8 cellular contexts compared by ENCODE assay signal in the genomic region with DNA sequence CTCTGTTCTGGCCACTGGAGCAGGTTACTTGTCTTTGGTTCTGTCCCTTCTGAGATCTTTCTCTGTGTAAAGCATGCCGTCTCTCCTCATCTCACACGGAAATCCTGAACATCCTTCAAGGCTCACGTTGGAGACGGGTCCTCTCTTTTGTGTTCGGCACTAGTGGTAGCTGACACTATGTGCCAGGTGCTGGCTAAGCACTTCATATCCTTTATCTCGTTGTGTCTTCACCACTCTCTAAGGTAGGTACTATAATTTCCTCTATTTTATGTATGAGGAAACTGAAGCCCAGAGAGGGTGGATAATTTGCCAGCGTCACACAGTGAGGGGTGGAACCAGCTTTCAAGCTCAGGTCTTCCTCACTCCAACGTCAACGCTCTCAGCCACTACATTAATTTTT. TPM values are rescaled to one million over a fixed set of nuclear protein-coding genes. Genes with fewer than 3 reads are reported as not detected.
DNase-seq lines count a peak whose midpoint lies in the region; ATAC-seq and TF ChIP-seq lines count a peak whose summit lies in the region.

No MANE protein-coding gene starts in this region.

- no peak for DNase-seq in GM06990 (ENCODE audit: extremely low read depth, insufficient read length)
- peak; percentile 13 for DNase-seq in NCI-H69 (lab: John Stamatoyannopoulos, UW)
- no peak for DNase-seq in osteocyte (ENCODE audit: extremely low spot score, unreplicated experiment)
- DNase-seq in HT-29 (ENCODE audit: low spot score), result no peak
- DNase-seq in glomerular visceral epithelial cell (ENCODE audit: extremely low spot score), result no peak

- H3K36me3 Mint-ChIP-seq in dendritic cell treated with granulocyte-macrophage colony-stimulating factor and Interleukin-4, amounts not matched to agents 40 ng/mL and 50 ng/mL, for 4 days (ENCODE audit: low read depth), result peaks cover 35% of the 10 kb centered on the region
- H3K36me3 Mint-ChIP-seq in osteocyte (ENCODE audit: unreplicated experiment), result peaks cover 13% of the 10 kb centered on the region

- TF ChIP-seq CTCF in GM06990 (IDR thresholded peaks at IDR 0.05; ENCODE audit: insufficient read depth, low read length, poor library complexity, severe bottlenecking) (no peak), osteocyte (IDR thresholded peaks at IDR 0.05) (no peak)

- H3K36me3 ChIP-seq in GM06990 (ENCODE audit: control insufficient read depth, insufficient read depth, low read length), result no peaks in the 10 kb centered on the region

- intact Hi-C loops in dendritic cell treated with granulocyte-macrophage colony-stimulating factor and Interleukin-4, amounts not matched to agents 40 ng/mL and 50 ng/mL, for 4 days (cut with micrococcal nuclease), result loop anchor here (5.0 kb wide), 1 partner anchor 136 kb away; no protein-coding TSS in a partner anchor

- H3K27me3 Mint-ChIP-seq in dendritic cell treated with granulocyte-macrophage colony-stimulating factor and Interleukin-4, amounts not matched to agents 40 ng/mL and 50 ng/mL, for 4 days, result no peaks in the 10 kb centered on the region
- no peaks in the 10 kb centered on the region for H3K27me3 Mint-ChIP-seq in osteocyte (ENCODE audit: unreplicated experiment)

- H3K4me3 ChIP-seq in GM06990 (replicated peaks; ENCODE audit: low read depth, low read length), result peak overlapping the region; percentile 98

- H3K4me3 Mint-ChIP-seq in dendritic cell treated with granulocyte-macrophage colony-stimulating factor and Interleukin-4, amounts not matched to agents 40 ng/mL and 50 ng/mL, for 4 days, result peak overlapping the region; percentile 84
- H3K4me3 Mint-ChIP-seq in osteocyte (ENCODE audit: unreplicated experiment), result peak overlapping the region; percentile 95

- no peaks in the 10 kb centered on the region for H3K9me3 Mint-ChIP-seq in dendritic cell treated with granulocyte-macrophage colony-stimulating factor and Interleukin-4, amounts not matched to agents 40 ng/mL and 50 ng/mL, for 4 days
- no peaks in the 10 kb centered on the region for H3K9me3 Mint-ChIP-seq in osteocyte (ENCODE audit: unreplicated experiment)

- H3K27me3 ChIP-seq in GM06990 (replicated peaks; ENCODE audit: control insufficient read depth, insufficient read depth, low read length), result no peaks in the 10 kb centered on the region

- no peak for ATAC-seq in HG02610 (IDR thresholded peaks at IDR 0.05; ENCODE audit: unreplicated experiment)
- ATAC-seq in GM21515 (IDR thresholded peaks at IDR 0.05; ENCODE audit: unreplicated experiment), result no peak

- H3K27ac Mint-ChIP-seq in dendritic cell treated with granulocyte-macrophage colony-stimulating factor and Interleukin-4, amounts not matched to agents 40 ng/mL and 50 ng/mL, for 4 days, result peak overlapping the region; percentile 92
- H3K27ac Mint-ChIP-seq in osteocyte (ENCODE audit: unreplicated experiment), result peak overlapping the region; percentile 94

- peaks cover 61% of the 10 kb centered on the region for H3K4me1 Mint-ChIP-seq in dendritic cell treated with granulocyte-macrophage colony-stimulating factor and Interleukin-4, amounts not matched to agents 40 ng/mL and 50 ng/mL, for 4 days (ENCODE audit: low read depth)
- peaks cover 52% of the 10 kb centered on the region for H3K4me1 Mint-ChIP-seq in osteocyte (ENCODE audit: unreplicated experiment)

RNA-seq across cellular contexts. Expression of a gene that starts 1.2 kb away (rescaled TPM):
- total RNA-seq in osteocyte, result 23.2 and 25.9 TPM in 2 replicates
- 19.7 and 24.0 TPM in 2 replicates for total RNA-seq in HT-29 (2014; rRNA removed; shearing (Covaris generic))

RNA-seq across cellular contexts. Expression of a gene that starts 1.5 kb away (rescaled TPM):
- total RNA-seq in osteocyte, result 23.1 and 24.2 TPM in 2 replicates
- 19.9 and 21.1 TPM in 2 replicates for total RNA-seq in HT-29 (2014; rRNA removed; shearing (Covaris generic))

RNA-seq across cellular contexts. Expression of a gene that starts 12.8 kb away (rescaled TPM):
- total RNA-seq in osteocyte, result 0.08 and 0.30 TPM in 2 replicates
- under 0.01 and 0.08 TPM in 2 replicates for total RNA-seq in HT-29 (2014; rRNA removed; shearing (Covaris generic))
